Comparison of ENCODE assay signal across 1 cellular context in genomic region chr14:99236386-99237133, GRCh38.
TF ChIP-seq lines count a peak whose summit lies in the region.

No MANE protein-coding gene starts in this region.

TF ChIP-seq in H1, 55 proteins besides CTCF, POLR2A, EP300 and RAD21:
- TF ChIP-seq SP2 (IDR thresholded peaks at IDR 0.05; ENCODE audit: low read length) (no peak), CREB1 (IDR thresholded peaks at IDR 0.05) (no peak), POU5F1 (IDR thresholded peaks at IDR 0.05; ENCODE audit: low read depth, low read length) (no peak)
TF ChIP-seq in H1: peak in this region for 0.
